Comparison of ENCODE assay signal across 1 cellular context in genomic region chr19:1027953-1028902, GRCh38.
TF ChIP-seq lines count a peak whose summit lies in the region.

No MANE protein-coding gene starts in this region.

TF ChIP-seq in IMR-90, 13 proteins besides CTCF, POLR2A, EP300 and RAD21 (continued from another document):
- no peak for TF ChIP-seq RFX5 (IDR thresholded peaks at IDR 0.05; ENCODE audit: low read depth, low read length)
